ENCODE assay signal across 11 cellular contexts in the genomic region with DNA sequence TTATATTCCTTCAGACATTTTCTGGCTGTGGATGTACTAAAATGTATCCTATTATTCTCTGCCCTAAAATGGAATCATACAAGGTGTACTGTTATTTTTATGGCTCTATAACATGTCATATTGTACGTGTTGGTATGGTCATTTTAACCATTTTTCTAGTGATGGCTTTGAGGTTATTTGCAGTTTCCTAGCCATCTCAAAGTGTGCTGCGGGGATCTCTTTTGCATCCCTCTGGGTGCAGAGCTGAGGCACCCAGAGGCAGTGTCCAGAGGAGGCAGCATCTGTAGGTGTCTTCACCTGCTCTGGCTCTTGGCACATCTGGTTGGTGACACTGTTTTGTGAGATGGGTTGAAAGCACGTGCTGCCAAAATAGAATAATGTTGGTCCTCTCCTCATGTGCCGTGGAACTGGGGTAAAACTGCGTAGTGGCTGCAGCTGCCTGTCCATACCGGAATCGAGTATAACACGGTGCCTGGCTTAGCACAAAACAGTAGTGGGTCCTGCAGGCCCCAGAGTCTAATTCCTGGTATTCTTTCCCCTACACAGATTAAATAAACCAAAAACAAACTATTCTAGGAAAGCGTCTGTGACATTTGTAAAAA. TPM values are rescaled to one million over a fixed set of nuclear protein-coding genes. Genes with fewer than 3 reads are reported as not detected.
DNase-seq lines count a peak whose midpoint lies in the region; ATAC-seq, FAIRE-seq and TF ChIP-seq lines count a peak whose summit lies in the region.
"Had no signal": no experiment of that assay in that cellular context is flagged by ENCODE, and none has a peak within 500 bp of the region (broad histone marks: within the 10 kb centered on the region; RNA-seq: fewer than 3 reads in every experiment).

No MANE protein-coding gene starts in this region.

- H3K4me3 Mint-ChIP-seq in activated CD4-positive, alpha-beta T cell treated with anti-CD3 and anti-CD28 coated beads, Interleukin-2, amount 10 ng/mL, durations not matched to agents 24 days and 14 days: no peak overlapping the region
- peak overlapping the region in 3 of 5 experiments; percentile 33 to 70 (median 43) for H3K4me3 Mint-ChIP-seq in brain
- H3K4me3 Mint-ChIP-seq: activated B cell treated with CpG ODN at 0.5 μM for 24 hours had no signal

- TF ChIP-seq POLR2A in GM12892 (IDR thresholded peaks at IDR 0.05; ENCODE audit: low read depth, low read length): no peak

- H3K9ac ChIP-seq in liver (ENCODE audit: low read depth in 1 of 2, low read length in 2 of 2): no peak overlapping the region

- peak overlapping the region; percentile 75 for H3K27ac Mint-ChIP-seq in activated CD4-positive, alpha-beta T cell treated with anti-CD3 and anti-CD28 coated beads, Interleukin-2, amount 10 ng/mL, durations not matched to agents 24 days and 14 days
- peak overlapping the region in 3 of 5 experiments; percentile 47 to 81 (median 80) for H3K27ac Mint-ChIP-seq in brain

- H3K27me3 Mint-ChIP-seq in activated CD4-positive, alpha-beta T cell treated with anti-CD3 and anti-CD28 coated beads, Interleukin-2, amount 10 ng/mL, durations not matched to agents 24 days and 14 days: no peaks in the 10 kb centered on the region
- peaks cover 6% of the 10 kb centered on the region for H3K27me3 Mint-ChIP-seq in brain
- H3K27me3 Mint-ChIP-seq: activated B cell treated with CpG ODN at 0.5 μM for 24 hours had no signal

- TF ChIP-seq RAD21 in liver (IDR thresholded peaks at IDR 0.05): no peak

- intact Hi-C loops in activated CD4-positive, alpha-beta T cell treated with anti-CD3 and anti-CD28 coated beads, Interleukin-2, amount 10 ng/mL, durations not matched to agents 24 days and 14 days (cut with micrococcal nuclease): no loop called here
- intact Hi-C loops in tibial artery (cut with DNase I; ENCODE audit: low total_unique reads): no loop called here

- H3K27ac ChIP-seq in liver (ENCODE audit: low read depth in 1 of 2, low read length in 2 of 2): peak overlapping the region; percentile 52 to 72
- H3K27ac ChIP-seq in tibial artery: peak overlapping the region; percentile 32 to 49

- no peak for ATAC-seq in HG02973 (IDR thresholded peaks at IDR 0.05; ENCODE audit: unreplicated experiment)

- 56% methylated on average over 9 of the region's 9 CpGs for WGBS in liver

- TF ChIP-seq CTCF in brain (conservative IDR thresholded peaks at IDR 0.05) (no peak), liver (IDR thresholded peaks at IDR 0.05; ENCODE audit: low read depth, low read length, missing input control) (no peak), tibial artery (IDR thresholded peaks at IDR 0.05) (no peak)

- H3K36me3 Mint-ChIP-seq in activated CD4-positive, alpha-beta T cell treated with anti-CD3 and anti-CD28 coated beads, Interleukin-2, amount 10 ng/mL, durations not matched to agents 24 days and 14 days (ENCODE audit: low read depth): peaks cover 62% of the 10 kb centered on the region
- H3K36me3 Mint-ChIP-seq in brain: peaks cover 66% of the 10 kb centered on the region

- no peak for FAIRE-seq in GM12892 (lab: Jason Lieb, UNC)

- H3K9me3 ChIP-seq in liver (ENCODE audit: control insufficient read depth in 4 of 4, low read length in 3 of 4) (no peaks in the 10 kb centered on the region), tibial artery (no peaks in the 10 kb centered on the region)

- H3K36me3 ChIP-seq in liver (ENCODE audit: control insufficient read depth in 4 of 4, insufficient read depth in 3 of 4, low read depth in 1 of 4, low read length in 3 of 4) (peaks cover 2 to 30% (median 12%) of the 10 kb centered on the region in 4 donors), tibial artery (peaks cover 60 to 92% (median 64%) of the 10 kb centered on the region in 3 donors)

- peaks cover 78% of the 10 kb centered on the region for H3K4me1 Mint-ChIP-seq in activated CD4-positive, alpha-beta T cell treated with anti-CD3 and anti-CD28 coated beads, Interleukin-2, amount 10 ng/mL, durations not matched to agents 24 days and 14 days
- peaks cover 47% of the 10 kb centered on the region for H3K4me1 Mint-ChIP-seq in brain

- DNase-seq in activated CD4-positive, alpha-beta T cell treated with anti-CD3 and anti-CD28 coated beads, Interleukin-2, amount 10 ng/mL, durations not matched to agents 24 days and 14 days: no peak
- DNase-seq in activated CD4-positive, alpha-beta T cell treated with anti-CD3 and anti-CD28 coated beads for 48 hours: no peak
- DNase-seq in tibial artery (peak; percentile 14 to 64), GM12892 (ENCODE audit: insufficient read length) (no peak), DMS53 (lab: John Stamatoyannopoulos, UW) (no peak)
- DNase-seq: activated B cell treated with CpG ODN at 0.5 μM for 24 hours; effector CD4-positive, alpha-beta T cell; NCI-H1694 had no signal

- H3K27me3 ChIP-seq in liver (ENCODE audit: control insufficient read depth in 4 of 4, insufficient read depth in 4 of 4, low read length in 3 of 4) (no peaks in the 10 kb centered on the region), tibial artery (no peaks in the 10 kb centered on the region)

- H3K4me3 ChIP-seq in liver (ENCODE audit: low read depth in 1 of 3, low read length in 3 of 3) (no peak overlapping the region), tibial artery (peak overlapping the region in 1 of 2 donors; percentile 1)

- H3K9me3 Mint-ChIP-seq in activated CD4-positive, alpha-beta T cell treated with anti-CD3 and anti-CD28 coated beads, Interleukin-2, amount 10 ng/mL, durations not matched to agents 24 days and 14 days: no peaks in the 10 kb centered on the region
- H3K9me3 Mint-ChIP-seq in brain: peaks cover 0 to 2% (median 0%) of the 10 kb centered on the region in 5 experiments
- H3K9me3 Mint-ChIP-seq: activated B cell treated with CpG ODN at 0.5 μM for 24 hours had no signal

- peaks cover 0 to 53% (median 19%) of the 10 kb centered on the region in 4 donors for H3K4me1 ChIP-seq in liver (ENCODE audit: control insufficient read depth in 4 of 4, insufficient read depth in 4 of 4, low read length in 3 of 4)
- peaks cover 0 to 99% (median 61%) of the 10 kb centered on the region in 4 donors for H3K4me1 ChIP-seq in tibial artery

TF ChIP-seq in liver, 16 proteins besides CTCF, POLR2A, EP300 and RAD21 (continues in another document):
- TF ChIP-seq FOXA2 (IDR thresholded peaks at IDR 0.05) (no peak), SP1 (IDR thresholded peaks at IDR 0.05) (no peak), NR2F2 (IDR thresholded peaks at IDR 0.05) (no peak), HNF4G (IDR thresholded peaks at IDR 0.05) (no peak), RXRA (IDR thresholded peaks at IDR 0.05) (no peak), EGR1 (IDR thresholded peaks at IDR 0.05; ENCODE audit: low read depth in 2 of 2) (no peak)
- TF ChIP-seq, protein P1, sequence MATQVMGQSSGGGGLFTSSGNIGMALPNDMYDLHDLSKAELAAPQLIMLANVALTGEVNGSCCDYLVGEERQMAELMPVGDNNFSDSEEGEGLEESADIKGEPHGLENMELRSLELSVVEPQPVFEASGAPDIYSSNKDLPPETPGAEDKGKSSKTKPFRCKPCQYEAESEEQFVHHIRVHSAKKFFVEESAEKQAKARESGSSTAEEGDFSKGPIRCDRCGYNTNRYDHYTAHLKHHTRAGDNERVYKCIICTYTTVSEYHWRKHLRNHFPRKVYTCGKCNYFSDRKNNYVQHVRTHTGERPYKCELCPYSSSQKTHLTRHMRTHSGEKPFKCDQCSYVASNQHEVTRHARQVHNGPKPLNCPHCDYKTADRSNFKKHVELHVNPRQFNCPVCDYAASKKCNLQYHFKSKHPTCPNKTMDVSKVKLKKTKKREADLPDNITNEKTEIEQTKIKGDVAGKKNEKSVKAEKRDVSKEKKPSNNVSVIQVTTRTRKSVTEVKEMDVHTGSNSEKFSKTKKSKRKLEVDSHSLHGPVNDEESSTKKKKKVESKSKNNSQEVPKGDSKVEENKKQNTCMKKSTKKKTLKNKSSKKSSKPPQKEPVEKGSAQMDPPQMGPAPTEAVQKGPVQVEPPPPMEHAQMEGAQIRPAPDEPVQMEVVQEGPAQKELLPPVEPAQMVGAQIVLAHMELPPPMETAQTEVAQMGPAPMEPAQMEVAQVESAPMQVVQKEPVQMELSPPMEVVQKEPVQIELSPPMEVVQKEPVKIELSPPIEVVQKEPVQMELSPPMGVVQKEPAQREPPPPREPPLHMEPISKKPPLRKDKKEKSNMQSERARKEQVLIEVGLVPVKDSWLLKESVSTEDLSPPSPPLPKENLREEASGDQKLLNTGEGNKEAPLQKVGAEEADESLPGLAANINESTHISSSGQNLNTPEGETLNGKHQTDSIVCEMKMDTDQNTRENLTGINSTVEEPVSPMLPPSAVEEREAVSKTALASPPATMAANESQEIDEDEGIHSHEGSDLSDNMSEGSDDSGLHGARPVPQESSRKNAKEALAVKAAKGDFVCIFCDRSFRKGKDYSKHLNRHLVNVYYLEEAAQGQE (IDR thresholded peaks at IDR 0.05): no peak

RNA-seq across cellular contexts. Expression of gene NEAT1, which starts 12.8 kb away (rescaled TPM):
- 410 and 411 TPM in 2 replicates for total RNA-seq in activated CD4-positive, alpha-beta T cell treated with anti-CD3 and anti-CD28 coated beads, Interleukin-2, amount 10 ng/mL, durations not matched to agents 24 days and 14 days
- polyA plus RNA-seq in brain (ENCODE audit: insufficient read depth, low read depth, low replicate concordance) (3.8 TPM), liver (100 to 1,000 TPM in 1 of 2 donors, 10 to 100 TPM in 1; 50.2 to 111 TPM)
- total RNA-seq in liver: 1,000 to 10,000 TPM in 1 of 2 donors, 10 to 100 TPM in 1; 29.6 to 1,968 TPM
- polyA plus RNA-seq in GM12892 (2012; ENCODE audit: missing spikeins): 678 TPM

RNA-seq across cellular contexts. Expression of gene FRMD8, which starts 49.0 kb away (rescaled TPM):
- total RNA-seq in activated CD4-positive, alpha-beta T cell treated with anti-CD3 and anti-CD28 coated beads, Interleukin-2, amount 10 ng/mL, durations not matched to agents 24 days and 14 days: 46.7 and 46.8 TPM in 2 replicates
- 20.3 TPM for polyA plus RNA-seq in brain (ENCODE audit: insufficient read depth, low read depth, low replicate concordance)
- total RNA-seq in liver: 10 to 100 TPM; 20.7 to 22.8 TPM
- 1 to 10 TPM; 2.8 to 9.4 TPM for polyA plus RNA-seq in liver
- 11.2 TPM for polyA plus RNA-seq in GM12892 (2012; ENCODE audit: missing spikeins)

RNA-seq across cellular contexts. Expression of gene SLC25A45, which starts 53.0 kb away (rescaled TPM):
- total RNA-seq in activated CD4-positive, alpha-beta T cell treated with anti-CD3 and anti-CD28 coated beads, Interleukin-2, amount 10 ng/mL, durations not matched to agents 24 days and 14 days: 15.5 and 16.8 TPM in 2 replicates
- polyA plus RNA-seq in brain (ENCODE audit: insufficient read depth, low read depth, low replicate concordance): 4.0 TPM
- total RNA-seq in liver: 1 to 10 TPM; 5.1 to 6.8 TPM
- 1 to 10 TPM; 4.5 to 5.6 TPM for polyA plus RNA-seq in liver
- polyA plus RNA-seq in GM12892 (2012; ENCODE audit: missing spikeins): 17.9 TPM

Comparison
In these comparisons a context has a peak if more than half of its experiments do, and no peak if none do; other contexts are left out.
1. DNase-seq: peak in tibial artery (2 of 2); none in activated CD4-positive, alpha-beta T cell treated with anti-CD3 and anti-CD28 coated beads, Interleukin-2, amount 10 ng/mL, durations not matched to agents 24 days and 14 days (single experiment), activated CD4-positive, alpha-beta T cell treated with anti-CD3 and anti-CD28 coated beads for 48 hours (single experiment), GM12892 (single experiment) and DMS53 (single experiment).